ENCODE assay signal across 12 cellular contexts in the genomic region with DNA sequence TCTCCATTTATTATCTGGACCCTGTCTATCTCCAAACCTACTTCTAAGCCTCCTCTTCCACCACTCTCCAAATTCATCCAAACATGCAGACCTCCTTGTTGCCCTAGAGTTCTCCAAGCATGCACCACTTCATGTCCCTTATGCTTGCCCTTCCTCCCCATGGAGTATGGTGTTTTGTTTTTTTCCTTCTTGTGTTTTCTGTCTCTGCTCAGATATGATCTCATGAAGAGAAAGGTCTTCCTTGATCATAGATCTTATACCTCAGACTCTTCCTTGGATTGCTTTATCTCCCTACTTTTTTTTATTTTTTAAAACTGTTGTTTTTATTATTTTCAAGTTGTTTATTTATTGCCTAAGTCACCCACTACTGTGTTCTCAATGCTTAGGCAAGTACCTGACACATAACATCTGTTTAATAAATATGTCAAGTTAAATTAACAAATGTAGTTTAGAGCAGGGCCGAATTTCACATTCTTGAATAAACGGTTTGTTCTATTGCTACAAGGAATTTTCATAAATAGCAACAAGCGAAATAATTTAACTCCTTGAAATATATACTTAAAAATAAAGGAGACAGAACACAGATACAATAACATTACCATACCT.
DNase-seq lines count a peak whose midpoint lies in the region; ATAC-seq, FAIRE-seq and TF ChIP-seq lines count a peak whose summit lies in the region.
"Had no signal": no experiment of that assay in that cellular context is flagged by ENCODE, and none has a peak within 500 bp of the region (broad histone marks: within the 10 kb centered on the region; RNA-seq: fewer than 3 reads in every experiment).

No MANE protein-coding gene starts in this region.

- H3K9me3 ChIP-seq in right cardiac atrium (ENCODE audit: control insufficient read depth, low read length) (no peaks in the 10 kb centered on the region), vagina (no peaks in the 10 kb centered on the region)
- H3K9me3 ChIP-seq: SJSA1 had no signal

- no peak for TF ChIP-seq POLR2A in vagina (IDR thresholded peaks at IDR 0.05)

- no peaks in the 10 kb centered on the region for H3K27me3 ChIP-seq in right cardiac atrium (ENCODE audit: control insufficient read depth, insufficient read depth)
- no peaks in the 10 kb centered on the region for H3K27me3 ChIP-seq in vagina
- H3K27me3 ChIP-seq: SJSA1 had no signal

- peak; percentile 76 for FAIRE-seq in islet of Langerhans (lab: Jason Lieb, UNC)

- TF ChIP-seq CTCF in WI38 (IDR thresholded peaks at IDR 0.05; ENCODE audit: low read depth, low read length) = no peak
- no peak for TF ChIP-seq CTCF in vagina (IDR thresholded peaks at IDR 0.05)

- WGBS in right cardiac atrium = 72% methylated on average over 3 of the region's 3 CpGs

- no peaks in the 10 kb centered on the region for H3K36me3 ChIP-seq in vagina
- H3K36me3 ChIP-seq: SJSA1 had no signal

- ATAC-seq in Right ventricle myocardium superior (ENCODE audit: poor library complexity) (peak; percentile 22), right cardiac atrium (no peak), GM21526 (IDR thresholded peaks at IDR 0.05; ENCODE audit: low FRiP score, unreplicated experiment) (no peak)

- H3K4me3 ChIP-seq in right cardiac atrium (ENCODE audit: low read length) (no peak overlapping the region), WI38 (ENCODE audit: low read depth, low read length) (peak overlapping the region; percentile 35; the same call in 1 of the 2 replicates), vagina (no peak overlapping the region)
- H3K4me3 ChIP-seq: SJSA1 had no signal

- DNase-seq in Right ventricle myocardium superior (no peak), right cardiac atrium (no peak), vagina (ENCODE audit: extremely low spot score in 2 of 2) (no peak), NCI-H2081 treated with DMSO at 0.1 percent for 48 hours (lab: John Stamatoyannopoulos, UW) (no peak), anterior cingulate cortex (lab: John Stamatoyannopoulos, UW) (no peak)
- DNase-seq: activated CD4-positive, alpha-beta T cell treated with anti-CD3 and anti-CD28 coated beads for 4 hours; cerebellar nuclear complex; stimulated activated CD4-positive, alpha-beta T cell treated with anti-CD3 and anti-CD28 coated beads, Interleukin-4, amount 100 ng/mL, for 1 hour had no signal

- no peaks in the 10 kb centered on the region for H3K4me1 ChIP-seq in right cardiac atrium (ENCODE audit: control insufficient read depth, insufficient read depth, low read length)
- H3K4me1 ChIP-seq in vagina = peaks cover 6% of the 10 kb centered on the region

- H3K27ac ChIP-seq in right cardiac atrium (ENCODE audit: low read length) = no peak overlapping the region
- H3K27ac ChIP-seq in vagina = peak overlapping the region; percentile 42

- intact Hi-C loops in Right ventricle myocardium superior (cut with DNase I) (no loop called here), right cardiac atrium (cut with DNase I) (no loop called here), vagina (cut with DNase I) (no loop called here)
